ENCODE assay signal across 8 cellular contexts in genomic region chr2:86038291-86039081, GRCh38.
DNase-seq lines count a peak whose midpoint lies in the region; ATAC-seq, FAIRE-seq and TF ChIP-seq lines count a peak whose summit lies in the region.

No MANE protein-coding gene starts in this region.

- no peak for TF ChIP-seq CTCF in omental fat pad (IDR thresholded peaks at IDR 0.05)
- TF ChIP-seq CTCF in uterus (IDR thresholded peaks at IDR 0.05), result no peak

- H3K36me3 ChIP-seq in uterus, result no peaks in the 10 kb centered on the region

- ATAC-seq in HG02678 (IDR thresholded peaks at IDR 0.05; ENCODE audit: unreplicated experiment) (peak; percentile 38), omental fat pad (ENCODE audit: low FRiP score) (no peak), GM18868 (IDR thresholded peaks at IDR 0.05; ENCODE audit: unreplicated experiment) (no peak)

- no peak for FAIRE-seq in frontal cortex (lab: Jason Lieb, UNC)

- intact Hi-C loops in uterus (cut with DNase I; ENCODE audit: low total_unique reads), result no loop called here

- TF ChIP-seq POLR2A in uterus (IDR thresholded peaks at IDR 0.05), result no peak

- H3K27ac ChIP-seq in cingulate gyrus (ENCODE audit: low read depth, low read length) (peak overlapping the region; percentile 94), uterus (peak overlapping the region; percentile 88 to 97)

- H3K4me1 ChIP-seq in uterus, result peaks cover 32 to 33% of the 10 kb centered on the region in 2 donors

- no peaks in the 10 kb centered on the region for H3K9me3 ChIP-seq in uterus

- H3K4me3 ChIP-seq in uterus, result no peak overlapping the region

- peak; percentile 77 for DNase-seq in UCSD-AML1 (lab: John Stamatoyannopoulos, UW; ENCODE audit: unreplicated experiment)
- DNase-seq in omental fat pad (ENCODE audit: low spot score), result peak; percentile 22
- DNase-seq in uterus, result peak; percentile 14 to 22
- no peak for DNase-seq in frontal cortex (ENCODE audit: low spot score in 2 of 2)
- DNase-seq in DMS153 treated with DMSO at 0.1 percent for 48 hours (lab: John Stamatoyannopoulos, UW; ENCODE audit: unreplicated experiment), result no peak

- no peaks in the 10 kb centered on the region for H3K27me3 ChIP-seq in uterus

Comparison
In these comparisons a context has a peak if more than half of its experiments do, and no peak if none do; other contexts are left out.
1. DNase-seq: peak in UCSD-AML1 (single experiment), omental fat pad (single experiment) and uterus (2 of 2); none in frontal cortex (0 of 2) and DMS153 treated with DMSO at 0.1 percent for 48 hours (single experiment).